ENCODE assay signal across 2 cellular contexts in the genomic region with DNA sequence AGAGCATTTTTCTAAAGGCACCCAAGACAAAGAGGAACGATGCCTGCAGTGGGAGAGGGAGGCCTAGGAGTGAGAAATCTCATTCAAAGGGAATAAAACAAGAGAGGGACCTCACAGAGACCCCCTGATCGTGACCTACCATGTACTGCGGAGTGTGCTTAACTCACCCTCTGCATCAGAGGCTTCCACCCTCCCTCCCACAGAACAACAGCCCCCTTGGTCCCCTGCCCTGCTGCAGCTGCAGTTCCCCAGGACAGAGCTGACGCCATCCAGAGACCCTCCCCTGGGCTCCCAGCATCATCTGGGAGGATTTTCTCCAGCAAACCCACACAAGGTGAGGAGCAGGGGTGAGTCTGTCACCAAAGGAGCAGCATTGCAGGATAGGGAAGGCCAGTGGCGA.
TF ChIP-seq lines count a peak whose summit lies in the region.

No MANE protein-coding gene starts in this region.

TF ChIP-seq in GM23338, 12 proteins besides CTCF, POLR2A, EP300 and RAD21:
- TF ChIP-seq ZNF462 (CRISPR knock-in tag; IDR thresholded peaks at IDR 0.05): no peak
- no peak for TF ChIP-seq CREB1 (CRISPR knock-in tag; IDR thresholded peaks at IDR 0.05; ENCODE audit: low read depth)
- no peak for TF ChIP-seq EZH2phosphoT487 (IDR thresholded peaks at IDR 0.05; ENCODE audit: unreplicated experiment)
- TF ChIP-seq NANOG (IDR thresholded peaks at IDR 0.05; ENCODE audit: borderline replicate concordance): no peak
- TF ChIP-seq ZNF114 (CRISPR knock-in tag; IDR thresholded peaks at IDR 0.05): no peak
- no peak for TF ChIP-seq EZH2 (IDR thresholded peaks at IDR 0.05; ENCODE audit: low read depth, unreplicated experiment)
- no peak for TF ChIP-seq JUNB (IDR thresholded peaks at IDR 0.05; ENCODE audit: unreplicated experiment)
- TF ChIP-seq REST (IDR thresholded peaks at IDR 0.05; ENCODE audit: unreplicated experiment): no peak

TF ChIP-seq in WTC11, 78 proteins besides CTCF, POLR2A, EP300 and RAD21:
- TF ChIP-seq PRDM15 (CRISPR knock-in tag; IDR thresholded peaks at IDR 0.05) (no peak), ARID4B (CRISPR knock-in tag; IDR thresholded peaks at IDR 0.05; ENCODE audit: borderline replicate concordance) (no peak), ZNF263 (CRISPR knock-in tag; IDR thresholded peaks at IDR 0.05; ENCODE audit: low read depth) (no peak), ZMAT4 (CRISPR knock-in tag; IDR thresholded peaks at IDR 0.05) (no peak), USF2 (CRISPR knock-in tag; IDR thresholded peaks at IDR 0.05) (no peak), GRHL2 (CRISPR knock-in tag; IDR thresholded peaks at IDR 0.05; ENCODE audit: insufficient replicate concordance, severe bottlenecking) (no peak), IRF2 (CRISPR knock-in tag; IDR thresholded peaks at IDR 0.05; ENCODE audit: borderline replicate concordance, low read depth) (no peak), OVOL2 (CRISPR knock-in tag; IDR thresholded peaks at IDR 0.05; ENCODE audit: borderline replicate concordance) (no peak), ZNF121 (CRISPR knock-in tag; IDR thresholded peaks at IDR 0.05) (no peak), KAT7 (CRISPR knock-in tag; IDR thresholded peaks at IDR 0.05; ENCODE audit: borderline replicate concordance) (no peak), SP1 (CRISPR knock-in tag; conservative IDR thresholded peaks at IDR 0.05) (no peak), RORB (CRISPR knock-in tag; IDR thresholded peaks at IDR 0.05) (no peak), HMGXB4 (CRISPR knock-in tag; IDR thresholded peaks at IDR 0.05) (no peak), EMX1 (CRISPR knock-in tag; IDR thresholded peaks at IDR 0.05) (no peak), ZBTB21 (CRISPR knock-in tag; IDR thresholded peaks at IDR 0.05; ENCODE audit: borderline replicate concordance) (no peak), TEAD4 (CRISPR knock-in tag; IDR thresholded peaks at IDR 0.05) (no peak), JAZF1 (CRISPR knock-in tag; IDR thresholded peaks at IDR 0.05) (no peak), ZNF423 (CRISPR knock-in tag; IDR thresholded peaks at IDR 0.05) (no peak)
- TF ChIP-seq, protein P1, sequence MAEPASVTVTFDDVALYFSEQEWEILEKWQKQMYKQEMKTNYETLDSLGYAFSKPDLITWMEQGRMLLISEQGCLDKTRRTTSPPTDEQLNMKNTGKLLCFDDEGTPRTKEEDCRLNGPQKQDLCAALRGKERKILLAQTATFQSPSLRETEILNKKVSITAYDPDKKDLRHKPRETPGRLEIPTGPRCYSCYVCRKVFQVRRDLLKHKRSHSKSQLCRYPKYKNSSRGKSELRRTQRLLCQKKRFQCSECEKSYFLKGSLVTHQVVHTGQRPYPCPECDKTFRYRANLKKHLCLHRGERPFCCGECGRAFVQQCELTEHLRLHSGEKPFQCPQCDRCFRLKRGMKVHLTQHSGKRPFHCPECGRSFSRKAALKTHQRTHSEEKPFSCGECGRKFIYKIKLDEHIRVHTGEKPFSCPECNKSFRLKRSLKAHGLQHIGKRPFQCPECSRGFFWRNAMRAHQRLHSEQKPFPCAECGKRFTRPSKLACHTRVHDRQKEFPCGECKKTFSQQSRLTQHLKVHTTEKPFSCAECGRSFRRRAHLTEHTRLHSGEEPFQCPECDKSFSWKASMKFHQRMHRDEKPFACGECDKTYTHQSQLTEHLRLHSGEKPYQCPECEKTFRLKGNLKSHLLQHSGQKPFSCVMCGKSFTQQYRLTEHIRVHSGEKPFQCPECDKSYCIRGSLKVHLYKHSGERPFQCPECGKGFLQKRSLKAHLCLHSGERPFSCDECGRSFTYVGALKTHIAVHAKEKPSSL (CRISPR knock-in tag; conservative IDR thresholded peaks at IDR 0.05): no peak
- TF ChIP-seq, protein P2, sequence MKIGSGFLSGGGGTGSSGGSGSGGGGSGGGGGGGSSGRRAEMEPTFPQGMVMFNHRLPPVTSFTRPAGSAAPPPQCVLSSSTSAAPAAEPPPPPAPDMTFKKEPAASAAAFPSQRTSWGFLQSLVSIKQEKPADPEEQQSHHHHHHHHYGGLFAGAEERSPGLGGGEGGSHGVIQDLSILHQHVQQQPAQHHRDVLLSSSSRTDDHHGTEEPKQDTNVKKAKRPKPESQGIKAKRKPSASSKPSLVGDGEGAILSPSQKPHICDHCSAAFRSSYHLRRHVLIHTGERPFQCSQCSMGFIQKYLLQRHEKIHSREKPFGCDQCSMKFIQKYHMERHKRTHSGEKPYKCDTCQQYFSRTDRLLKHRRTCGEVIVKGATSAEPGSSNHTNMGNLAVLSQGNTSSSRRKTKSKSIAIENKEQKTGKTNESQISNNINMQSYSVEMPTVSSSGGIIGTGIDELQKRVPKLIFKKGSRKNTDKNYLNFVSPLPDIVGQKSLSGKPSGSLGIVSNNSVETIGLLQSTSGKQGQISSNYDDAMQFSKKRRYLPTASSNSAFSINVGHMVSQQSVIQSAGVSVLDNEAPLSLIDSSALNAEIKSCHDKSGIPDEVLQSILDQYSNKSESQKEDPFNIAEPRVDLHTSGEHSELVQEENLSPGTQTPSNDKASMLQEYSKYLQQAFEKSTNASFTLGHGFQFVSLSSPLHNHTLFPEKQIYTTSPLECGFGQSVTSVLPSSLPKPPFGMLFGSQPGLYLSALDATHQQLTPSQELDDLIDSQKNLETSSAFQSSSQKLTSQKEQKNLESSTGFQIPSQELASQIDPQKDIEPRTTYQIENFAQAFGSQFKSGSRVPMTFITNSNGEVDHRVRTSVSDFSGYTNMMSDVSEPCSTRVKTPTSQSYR (CRISPR knock-in tag; IDR thresholded peaks at IDR 0.05): no peak
